Comparison of ENCODE assay signal across 8 cellular contexts in the genomic region with DNA sequence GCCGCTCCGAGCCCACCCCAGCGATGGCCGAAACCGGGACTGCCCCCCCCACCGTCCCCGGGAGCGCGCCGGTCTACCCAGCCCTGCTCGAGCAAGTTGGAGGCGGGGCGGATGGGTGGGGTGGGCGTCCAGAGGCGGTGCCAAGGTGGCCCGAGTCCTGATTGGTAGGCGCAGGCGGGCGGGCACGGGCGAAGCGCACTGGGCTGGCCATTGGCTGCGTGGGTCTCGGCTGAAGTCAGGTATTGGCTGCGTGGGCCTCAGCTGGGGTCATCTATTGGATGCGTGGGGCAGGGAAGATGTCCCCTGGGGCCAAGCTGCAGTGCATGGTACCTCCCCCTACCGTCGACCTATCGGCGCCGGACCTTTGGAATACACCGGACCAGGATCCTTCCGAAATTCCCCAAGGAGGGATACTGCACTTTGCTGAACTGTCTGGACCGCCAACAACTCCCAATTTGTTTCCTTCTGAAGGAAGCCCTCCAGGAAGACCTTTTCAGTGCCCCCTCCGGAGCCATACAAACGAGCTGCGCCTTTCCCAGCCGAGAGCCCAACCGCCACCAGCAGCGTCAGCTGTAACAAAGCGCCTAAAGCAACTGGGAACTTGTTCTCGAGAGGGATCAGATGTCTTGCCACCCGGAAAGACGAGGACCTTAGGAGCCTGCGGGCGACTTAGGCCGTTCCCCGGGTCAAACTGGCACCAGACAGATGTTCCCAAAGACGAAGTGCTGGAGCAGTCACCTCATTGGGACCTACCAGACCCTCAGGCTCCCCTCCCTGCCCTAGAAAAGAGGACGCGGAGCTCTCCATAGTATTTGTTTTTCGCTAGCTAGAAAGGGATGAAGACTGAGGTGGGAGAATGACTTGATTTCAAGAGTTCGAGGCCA. TPM values are rescaled to one million over a fixed set of nuclear protein-coding genes. Genes with fewer than 3 reads are reported as not detected.
DNase-seq lines count a peak whose midpoint lies in the region; ATAC-seq and TF ChIP-seq lines count a peak whose summit lies in the region.

A gene with protein sequence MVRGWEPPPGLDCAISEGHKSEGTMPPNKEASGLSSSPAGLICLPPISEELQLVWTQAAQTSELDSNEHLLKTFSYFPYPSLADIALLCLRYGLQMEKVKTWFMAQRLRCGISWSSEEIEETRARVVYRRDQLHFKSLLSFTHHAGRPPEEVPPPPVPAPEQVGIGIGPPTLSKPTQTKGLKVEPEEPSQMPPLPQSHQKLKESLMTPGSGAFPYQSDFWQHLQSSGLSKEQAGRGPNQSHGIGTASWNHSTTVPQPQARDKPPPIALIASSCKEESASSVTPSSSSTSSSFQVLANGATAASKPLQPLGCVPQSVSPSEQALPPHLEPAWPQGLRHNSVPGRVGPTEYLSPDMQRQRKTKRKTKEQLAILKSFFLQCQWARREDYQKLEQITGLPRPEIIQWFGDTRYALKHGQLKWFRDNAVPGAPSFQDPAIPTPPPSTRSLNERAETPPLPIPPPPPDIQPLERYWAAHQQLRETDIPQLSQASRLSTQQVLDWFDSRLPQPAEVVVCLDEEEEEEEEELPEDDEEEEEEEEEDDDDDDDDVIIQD (minus strand): TSS at position 113 of the 884 bp plus-strand sequence. CDS start 180 bp downstream, outside the sequence.

- H3K4me2 ChIP-seq in PC-9, result peak within 1 kb of the TSS; percentile 82

- DNase-seq in DMS153 treated with DMSO at 0.1 percent for 48 hours (lab: John Stamatoyannopoulos, UW; ENCODE audit: unreplicated experiment), result peak; percentile 96
- DNase-seq in Jurkat, Clone E6-1 (ENCODE audit: low read depth, low spot score), result peak; percentile 94
- peak; percentile 91 to 96 for DNase-seq in PC-9
- peak; percentile 98 for DNase-seq in activated T-cell treated with anti-CD3 and anti-CD28 coated beads, Interleukin-2, amount 50 U/mL, for 1 hour
- DNase-seq in stimulated activated CD8-positive, alpha-beta memory T cell treated with anti-CD3 and anti-CD28 coated beads, Interleukin-7, amount 100 ng/mL, for 4 hours (ENCODE audit: low read depth in 2 of 2), result peak; percentile 95 to 98

- peak within 1 kb of the TSS; percentile 92 for H3K4me3 ChIP-seq in Jurkat, Clone E6-1 (ENCODE audit: low read length)
- H3K4me3 ChIP-seq in PC-9, result peak within 1 kb of the TSS; percentile 94
- H3K4me3 ChIP-seq in esophagus (ENCODE audit: low read depth in 1 of 2, low read length in 2 of 2), result peak within 1 kb of the TSS; percentile 70 to 87
- H3K4me3 ChIP-seq in muscle layer of duodenum (ENCODE audit: low read depth in 1 of 2, low read length in 2 of 2), result peak within 1 kb of the TSS; percentile 92 to 94

- H3K9me2 ChIP-seq in PC-9 (ENCODE audit: insufficient read depth), result no peaks in the 10 kb centered on the region

- H3K36me3 ChIP-seq in PC-9 (ENCODE audit: low read depth), result no peaks in the 10 kb centered on the region
- H3K36me3 ChIP-seq in esophagus (ENCODE audit: control insufficient read depth in 2 of 2, insufficient read depth in 2 of 2, low read length in 1 of 2), result no peaks in the 10 kb centered on the region
- no peaks in the 10 kb centered on the region for H3K36me3 ChIP-seq in muscle layer of duodenum (ENCODE audit: control insufficient read depth in 1 of 2, insufficient read depth in 2 of 2, low read length in 2 of 2)

- CTCF ChIA-PET in PC-9 (lab: Charles Lee), result interaction anchor here (0.6 kb wide), 2 partner anchors 20 kb away, joined by 4 to 6 read pairs; no protein-coding TSS in a partner anchor

- H3K9me3 ChIP-seq in PC-9 (ENCODE audit: insufficient read depth, low read depth), result no peaks in the 10 kb centered on the region
- H3K9me3 ChIP-seq in esophagus (ENCODE audit: control insufficient read depth in 2 of 2, insufficient read depth in 1 of 2, low read depth in 1 of 2, low read length in 1 of 2), result no peaks in the 10 kb centered on the region
- no peaks in the 10 kb centered on the region for H3K9me3 ChIP-seq in muscle layer of duodenum (ENCODE audit: control insufficient read depth in 1 of 2, low read length in 2 of 2)

- peak; percentile 96 for ATAC-seq in GM21619 (IDR thresholded peaks at IDR 0.05; ENCODE audit: unreplicated experiment)

- intact Hi-C loops in PC-9 (cut with micrococcal nuclease; ENCODE audit: unreplicated experiment), result no loop called here

- POLR2A ChIA-PET in PC-9 (lab: Charles Lee; ENCODE audit: unreplicated experiment), result interaction anchor here (0.6 kb wide), 2 partner anchors 19 to 131 kb away, joined by 4 to 6 read pairs; no protein-coding TSS in a partner anchor

- H3K27ac ChIP-seq in PC-9, result peak within 1 kb of the TSS; percentile 56
- H3K27ac ChIP-seq in esophagus (ENCODE audit: low read depth in 2 of 2, low read length in 1 of 2), result peak within 1 kb of the TSS; percentile 93 to 99
- H3K27ac ChIP-seq in muscle layer of duodenum (ENCODE audit: low read length), result peak within 1 kb of the TSS; percentile 97

- H3K4me1 ChIP-seq in PC-9 (replicated peaks; ENCODE audit: insufficient read depth) (peaks cover 10% of the 10 kb centered on the region), esophagus (ENCODE audit: control insufficient read depth in 2 of 2, insufficient read depth in 2 of 2, low read length in 1 of 2) (no peaks in the 10 kb centered on the region), muscle layer of duodenum (ENCODE audit: control insufficient read depth in 1 of 2, insufficient read depth in 2 of 2, low read length in 2 of 2) (peaks cover 0 to 21% of the 10 kb centered on the region in 2 donors)

- H3F3A ChIP-seq in PC-9 (ENCODE audit: insufficient read depth, low read depth), result peaks cover 9% of the 10 kb centered on the region; the same call in 1 of the 2 replicates

- H2AFZ ChIP-seq in PC-9, result peak within 1 kb of the TSS; percentile 87

- no peaks in the 10 kb centered on the region for H3K27me3 ChIP-seq in PC-9 (ENCODE audit: insufficient read depth, low read depth)
- H3K27me3 ChIP-seq in esophagus (ENCODE audit: control insufficient read depth in 1 of 2, insufficient read depth in 2 of 2, low read length in 2 of 2), result no peaks in the 10 kb centered on the region
- no peaks in the 10 kb centered on the region for H3K27me3 ChIP-seq in muscle layer of duodenum (ENCODE audit: low read depth, low read length)

- 0 to 1% methylated on average over 53 of the region's 53 CpGs for WGBS in esophagus, 2 donors

- TF ChIP-seq CTCF in PC-9 (conservative IDR thresholded peaks at IDR 0.05), result no peak

- BruUV-seq in PC-9 (replicated peaks; lab: Mats Ljungman, UMichigan), result TSS peak; percentile 97

- peaks cover 19% of the 10 kb centered on the region for H3K79me2 ChIP-seq in PC-9 (ENCODE audit: low read depth)

- no peaks in the 10 kb centered on the region for H4K20me1 ChIP-seq in PC-9 (ENCODE audit: insufficient read depth)

RNA-seq across cellular contexts. Expression of the gene that starts here (rescaled TPM):
- polyA plus RNA-seq in Jurkat, Clone E6-1 (2012; ENCODE audit: insufficient read depth, insufficient read length), result 18.1 TPM
- 14.0 TPM in 2 replicates for total RNA-seq in PC-9 (2021)
- polyA plus RNA-seq in esophagus, result 10 to 100 TPM in 1 of 2 donors, 1 to 10 TPM in 1; 8.0 to 16.1 TPM

Comparison
In these comparisons a context has a peak if more than half of its experiments do, and no peak if none do; other contexts are left out.
1. Peak in every context shown above with its lines: DNase-seq, ATAC-seq, H3K4me3 ChIP-seq and H3K27ac ChIP-seq.